Comparison of ENCODE assay signal across 20 cellular contexts in genomic region chr7:42174391-42174848, GRCh38.
DNase-seq lines count a peak whose midpoint lies in the region; ATAC-seq and TF ChIP-seq lines count a peak whose summit lies in the region.
"Had no signal": no experiment of that assay in that cellular context is flagged by ENCODE, and none has a peak within 500 bp of the region (broad histone marks: within the 10 kb centered on the region; RNA-seq: fewer than 3 reads in every experiment).

No MANE protein-coding gene starts in this region.

- H3K27me3 Mint-ChIP-seq in type B pancreatic cell: no peaks in the 10 kb centered on the region

- no peaks in the 10 kb centered on the region for H3K9me3 Mint-ChIP-seq in type B pancreatic cell

- DNase-seq in GM23248 (peak; percentile 53), fibroblast of mammary gland (ENCODE audit: low read depth) (peak; percentile 71), omental fat pad (ENCODE audit: low spot score) (no peak), type B pancreatic cell (ENCODE audit: extremely low spot score, unreplicated experiment) (no peak), Right ventricle myocardium inferior (ENCODE audit: missing footprints) (no peak), NCI-H2107 (lab: John Stamatoyannopoulos, UW) (no peak), NCI-H1092 treated with DMSO at 0.1 percent for 48 hours (lab: John Stamatoyannopoulos, UW) (no peak)
- DNase-seq: activated naive CD4-positive, alpha-beta T cell; aorta; CD8-positive, alpha-beta memory T cell; DMS79 treated with DMSO at 0.1 percent for 48 hours; MM.1S; NCI-H1694; NCI-H748 treated with DMSO at 0.1 percent for 48 hours; OCI-M1; SHP77 treated with DMSO at 0.1 percent for 48 hours; stimulated activated CD4-positive, alpha-beta T cell treated with anti-CD3 and anti-CD28 coated beads, Interleukin-2, amount 100 ng/mL, for 48 hours; T-helper 1 cell had no signal

- H3K36me3 ChIP-seq in GM23248 (ENCODE audit: low read depth): no peaks in the 10 kb centered on the region
- H3K36me3 ChIP-seq: neutrophil had no signal

- H4K20me1 ChIP-seq in GM23248 (ENCODE audit: insufficient read depth): no peaks in the 10 kb centered on the region

- peaks cover 37% of the 10 kb centered on the region for H3K36me3 Mint-ChIP-seq in type B pancreatic cell
- H3K36me3 Mint-ChIP-seq: CD8-positive, alpha-beta memory T cell had no signal

- H3K4me3 ChIP-seq in GM23248 (0 out of 2 replicates have a peak overlapping the region, but pooled peaks have one; percentile 27), fibroblast of mammary gland (ENCODE audit: control insufficient read depth, low read depth, low read length) (no peak overlapping the region)
- H3K4me3 ChIP-seq: skin epidermis had no signal

- WGBS in GM23248 (ENCODE audit: low coverage in 1 of 2, low lambda C conversion rate in 2 of 2, missing lambda C conversion rate in 2 of 2), 2 experiments: 17 to 22% methylated on average over 17 of the region's 17 CpGs

- in situ Hi-C loops in GM23248 (cut with MboI): no loop called here

- intact Hi-C loops in Right ventricle myocardium inferior (cut with DNase I): no loop called here

- 0 out of 2 replicates have a peak, but pooled peaks cover 10% of the 10 kb centered on the region for H3F3A ChIP-seq in GM23248 (ENCODE audit: insufficient read depth)

- H3K9me2 ChIP-seq in GM23248 (ENCODE audit: insufficient read depth): no peaks in the 10 kb centered on the region

- H2AFZ ChIP-seq in GM23248: peak overlapping the region; percentile 77

- H3K27ac Mint-ChIP-seq in type B pancreatic cell: peak overlapping the region; percentile 59
- H3K27ac Mint-ChIP-seq: CD8-positive, alpha-beta memory T cell had no signal

- peak overlapping the region; percentile 34; the same call in 1 of the 2 replicates for H3K9ac ChIP-seq in GM23248

- peak; percentile 55 for ATAC-seq in omental fat pad (ENCODE audit: low FRiP score)
- no peak for ATAC-seq in Right ventricle myocardium inferior

- TF ChIP-seq CTCF in fibroblast of mammary gland (conservative IDR thresholded peaks at IDR 0.05; ENCODE audit: control insufficient read depth, insufficient read depth, low read depth, low read length): no peak
- TF ChIP-seq CTCF in omental fat pad (IDR thresholded peaks at IDR 0.05): no peak
- TF ChIP-seq CTCF in type B pancreatic cell (conservative IDR thresholded peaks at IDR 0.05): no peak

- H3K27ac ChIP-seq in GM23248: no peak overlapping the region
- H3K27ac ChIP-seq: neutrophil had no signal

- peaks cover 43% of the 10 kb centered on the region for H3K4me1 Mint-ChIP-seq in type B pancreatic cell (ENCODE audit: unreplicated experiment)
- H3K4me1 Mint-ChIP-seq: CD8-positive, alpha-beta memory T cell had no signal

- H3K79me2 ChIP-seq in GM23248 (ENCODE audit: insufficient read depth): 0 out of 2 replicates have a peak, but pooled peaks cover 14% of the 10 kb centered on the region

- H3K4me1 ChIP-seq in GM23248 (ENCODE audit: insufficient read depth): peaks cover 12% of the 10 kb centered on the region

- peak overlapping the region; percentile 3 for H3K4me3 Mint-ChIP-seq in type B pancreatic cell
- H3K4me3 Mint-ChIP-seq: CD8-positive, alpha-beta memory T cell had no signal

- H3K27me3 ChIP-seq in GM23248 (replicated peaks; ENCODE audit: insufficient read depth): no peaks in the 10 kb centered on the region
- H3K27me3 ChIP-seq: neutrophil had no signal

- H3K4me2 ChIP-seq in GM23248 (ENCODE audit: unreplicated experiment): peak overlapping the region; percentile 33

- H3K9me3 ChIP-seq in GM23248 (ENCODE audit: low read depth): no peaks in the 10 kb centered on the region
- H3K9me3 ChIP-seq: neutrophil had no signal

Comparison
In these comparisons a context has a peak if more than half of its experiments do, and no peak if none do; other contexts are left out.
1. DNase-seq: peak in GM23248 (single experiment) and fibroblast of mammary gland (single experiment); none in omental fat pad (single experiment), type B pancreatic cell (single experiment), Right ventricle myocardium inferior (single experiment), NCI-H2107 (single experiment) and NCI-H1092 treated with DMSO at 0.1 percent for 48 hours (single experiment).